ENCODE assay signal across 3 cellular contexts in genomic region chr1:91095321-91095720, GRCh38.
A peak's percentile ranks its signal among the peaks of the same experiment; 100 is the strongest.
DNase-seq lines count a peak whose midpoint lies in the region; ATAC-seq, FAIRE-seq and TF ChIP-seq lines count a peak whose summit lies in the region.
"Not testable (repeated sequence)": the region's sequence is repeated elsewhere in the genome, so short reads cannot be mapped to it uniquely, and the experiment has no call there.

No MANE protein-coding gene starts in this region.

- TF ChIP-seq POLR2A in K562 (conservative IDR thresholded peaks at IDR 0.05) = not testable (repeated sequence)

- not testable (repeated sequence) for H3K36me3 ChIP-seq in HEK293 (ENCODE audit: control insufficient read depth in 2 of 2, insufficient read depth in 1 of 2, low read length in 2 of 2); K562 (ENCODE audit: control insufficient read depth, insufficient read depth, low read length)

- TF ChIP-seq CTCF in HEK293 (tag by site-specific recombination; IDR thresholded peaks at IDR 0.05); K562 (IDR thresholded peaks at IDR 0.05 in 2 of 3, conservative IDR thresholded peaks at IDR 0.05 in 1 of 3; ENCODE audit: insufficient read depth in 2 of 3, low read depth in 1 of 3, low read length in 3 of 3): not testable (repeated sequence)

- H3K27me3 ChIP-seq in K562 (ENCODE audit: control insufficient read depth in 2 of 2, insufficient read depth in 2 of 2, low read length in 2 of 2) = not testable (repeated sequence)

- TF ChIP-seq RAD21 in K562 (CRISPR knock-in tag; conservative IDR thresholded peaks at IDR 0.05 in 1 of 2, IDR thresholded peaks at IDR 0.05 in 1 of 2) = not testable (repeated sequence)

- H3K27me3 Mint-ChIP-seq in T-helper 17 cell = peaks cover 22% of the 10 kb centered on the region

- H2AFZ ChIP-seq in K562 (ENCODE audit: low read depth, low read length) = not testable (repeated sequence)

- not testable (repeated sequence) for H3K79me2 ChIP-seq in K562 (ENCODE audit: control insufficient read depth, insufficient read depth, low read length)

- CTCF ChIA-PET in HEK293 (lab: Yijun Ruan, JAX); K562 (lab: Yijun Ruan, JAX; ENCODE audit: low intra/inter-chr PET ratio): not testable (repeated sequence)

- BruUV-seq in K562 (replicated peaks; lab: Mats Ljungman, UMichigan) = not testable (repeated sequence)

- 37% methylated on average over 10 of the region's 10 CpGs for WGBS in K562 (ENCODE audit: insufficient coverage, low coverage, missing lambda C conversion rate)

- H3K9me1 ChIP-seq in K562 (ENCODE audit: control insufficient read depth, insufficient read depth, low read length) = not testable (repeated sequence)

- H3K36me3 Mint-ChIP-seq in T-helper 17 cell (ENCODE audit: low read depth) = not testable (repeated sequence)

- not testable (repeated sequence) for H3K4me3 ChIP-seq in HEK293 (ENCODE audit: low read depth, low read length); K562

- not testable (repeated sequence) for H4K20me1 ChIP-seq in K562 (replicated peaks; ENCODE audit: control insufficient read depth, insufficient read depth, low read length)

- not testable (repeated sequence) for H3K9ac ChIP-seq in K562 (ENCODE audit: insufficient read depth in 1 of 2, low read depth in 2 of 2, low read length in 2 of 2)

- peak overlapping the region; percentile 3 for H3K4me3 Mint-ChIP-seq in T-helper 17 cell

- POLR2A ChIA-PET in HEK293 (lab: Yijun Ruan, JAX) = not testable (repeated sequence)
- POLR2A ChIA-PET in K562 (lab: Yijun Ruan, JAX) = interaction anchor here (0.7 kb wide), 1 partner anchor 12 kb away, joined by 3 read pairs; no protein-coding TSS in a partner anchor

- H3K4me1 Mint-ChIP-seq in T-helper 17 cell = not testable (repeated sequence)

- not testable (repeated sequence) for FAIRE-seq in K562 (lab: Jason Lieb, UNC)

- in situ Hi-C loops in K562 (cut with MboI) = not testable (repeated sequence)

- not testable (repeated sequence) for H3K27ac ChIP-seq in HEK293 (ENCODE audit: extremely low read depth, low read depth, low read length); K562 (ENCODE audit: extremely low read depth, low read depth, low read length)

- DNase-seq in T-helper 17 cell; K562 (ENCODE audit: extremely low read depth in 1 of 4, low spot score in 3 of 4): not testable (repeated sequence)

- not testable (repeated sequence) for H3K9me3 ChIP-seq in HEK293 (ENCODE audit: control insufficient read depth, insufficient read depth, low read depth, low read length); T-helper 17 cell (ENCODE audit: control insufficient read depth, low read length, poor library complexity, severe bottlenecking); K562 (replicated peaks; ENCODE audit: control insufficient read depth, insufficient read depth, low read depth, low read length)

- not testable (repeated sequence) for ATAC-seq in T-helper 17 cell
- peak; percentile 35; the same call in 2 of the 3 replicates for ATAC-seq in K562

- not testable (repeated sequence) for H3K4me2 ChIP-seq in K562 (ENCODE audit: insufficient read depth, low read length)

- intact Hi-C loops in K562 (cut with micrococcal nuclease) = not testable (repeated sequence)

- H3K4me1 ChIP-seq in HEK293 (ENCODE audit: control insufficient read depth, insufficient read depth, low read length); K562 (replicated peaks in 1 of 2; ENCODE audit: control insufficient read depth in 2 of 2, insufficient read depth in 2 of 2, low read length in 2 of 2): not testable (repeated sequence)

- not testable (repeated sequence) for H3K27ac Mint-ChIP-seq in T-helper 17 cell

- TF ChIP-seq EP300 in K562 (IDR thresholded peaks at IDR 0.05; ENCODE audit: low read length) = not testable (repeated sequence)

TF ChIP-seq in HEK293, 187 proteins besides CTCF, POLR2A, EP300 and RAD21:
- peak; percentile 65 for TF ChIP-seq ZNF366 (tag by site-specific recombination; conservative IDR thresholded peaks at IDR 0.05)

TF ChIP-seq in K562, 482 proteins besides CTCF, POLR2A, EP300 and RAD21:
- TF ChIP-seq ZBTB5 (IDR thresholded peaks at IDR 0.05) = 0 out of 2 replicates have a peak, but pooled peaks have one; percentile 31
- peak; percentile 95 for TF ChIP-seq ZNF512 (tag; IDR thresholded peaks at IDR 0.05)
- peak; percentile 36; the same call in 1 of the 2 replicates for TF ChIP-seq ZNF316 (IDR thresholded peaks at IDR 0.05)
